6 cellular contexts compared by ENCODE assay signal in the genomic region with DNA sequence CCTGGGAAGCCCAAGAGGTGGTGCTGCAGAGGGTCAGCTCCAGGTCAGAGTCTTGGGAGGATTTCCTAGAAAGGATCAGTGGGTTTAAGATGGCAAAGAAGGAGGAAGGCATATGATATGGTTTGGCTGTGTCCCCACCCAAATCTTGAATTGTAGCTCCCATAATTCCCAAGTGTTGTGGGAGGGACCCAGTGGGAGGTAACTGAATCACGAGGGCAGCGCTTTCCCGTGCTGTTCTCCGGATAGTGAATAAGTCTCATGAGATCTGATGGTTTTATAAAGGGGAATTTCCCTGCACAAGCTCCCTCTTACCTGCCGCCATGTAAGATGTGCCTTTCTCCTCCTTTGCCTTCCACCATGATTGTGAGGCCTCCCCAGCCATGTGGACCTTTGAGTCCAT.
A peak's percentile ranks its signal among the peaks of the same experiment; 100 is the strongest.
DNase-seq lines count a peak whose midpoint lies in the region; ATAC-seq, FAIRE-seq and TF ChIP-seq lines count a peak whose summit lies in the region.
"Not testable (repeated sequence)": the region's sequence is repeated elsewhere in the genome, so short reads cannot be mapped to it uniquely, and the experiment has no call there.

No MANE protein-coding gene starts in this region.

- intact Hi-C loops in Panc1 (cut with micrococcal nuclease; ENCODE audit: unreplicated experiment); K562 (cut with micrococcal nuclease); sigmoid colon (cut with DNase I): not testable (repeated sequence)
- intact Hi-C loops in heart left ventricle (cut with DNase I) = loop anchor here in 7 of 10 donors (5.0 to 10.0 kb wide), 7 partner anchors 109 to 276 kb away; a partner anchor contains a TSS

- H3K36me3 ChIP-seq in Panc1 (ENCODE audit: control insufficient read depth, insufficient read depth, low read length); K562 (ENCODE audit: control insufficient read depth, insufficient read depth, low read length); heart left ventricle; right atrium auricular region; sigmoid colon: not testable (repeated sequence)

- POLR2A ChIA-PET in Panc1 (lab: Charles Lee); K562 (lab: Yijun Ruan, JAX): not testable (repeated sequence)

- H3K4me2 ChIP-seq in K562 (ENCODE audit: insufficient read depth, low read length) = not testable (repeated sequence)

- H3K4me3 Mint-ChIP-seq in natural killer cell treated with Interleukin-12 subunit alpha and Interleukin-12 subunit beta and Interleukin-15 and Interleukin-18, amount 100 ng/mL, for 72 hours = not testable (repeated sequence)

- H3K36me3 Mint-ChIP-seq in natural killer cell treated with Interleukin-12 subunit alpha and Interleukin-12 subunit beta and Interleukin-15 and Interleukin-18, amount 100 ng/mL, for 72 hours = not testable (repeated sequence)

- not testable (repeated sequence) for H2AFZ ChIP-seq in K562 (ENCODE audit: low read depth, low read length)

- not testable (repeated sequence) for H4K20me1 ChIP-seq in K562 (replicated peaks; ENCODE audit: control insufficient read depth, insufficient read depth, low read length)

- H3K27ac ChIP-seq in Panc1 (ENCODE audit: low read length) (peak overlapping the region; percentile 51), heart left ventricle (peak overlapping the region; percentile 85 to 97 (median 94)), right atrium auricular region (peak overlapping the region; percentile 90 to 96), sigmoid colon (peak overlapping the region in 1 of 4 donors; percentile 80)
- not testable (repeated sequence) for H3K27ac ChIP-seq in K562 (ENCODE audit: extremely low read depth, low read depth, low read length)

- H3K27me3 Mint-ChIP-seq in natural killer cell treated with Interleukin-12 subunit alpha and Interleukin-12 subunit beta and Interleukin-15 and Interleukin-18, amount 100 ng/mL, for 72 hours = not testable (repeated sequence)

- H3K27me3 ChIP-seq in Panc1 (ENCODE audit: control insufficient read depth, insufficient read depth, low read length); K562 (ENCODE audit: control insufficient read depth in 2 of 2, insufficient read depth in 2 of 2, low read length in 2 of 2); heart left ventricle; right atrium auricular region; sigmoid colon: not testable (repeated sequence)

- CTCF ChIA-PET in Panc1 (lab: Charles Lee) = interaction anchor here (0.5 kb wide), 1 partner anchor 222 kb away, joined by 3 read pairs; no protein-coding TSS in a partner anchor
- CTCF ChIA-PET in K562 (lab: Yijun Ruan, JAX; ENCODE audit: low intra/inter-chr PET ratio) = not testable (repeated sequence)

- not testable (repeated sequence) for H3K9ac ChIP-seq in K562 (ENCODE audit: insufficient read depth in 1 of 2, low read depth in 2 of 2, low read length in 2 of 2)

- in situ Hi-C loops in Panc1 (cut with HindIII; ENCODE audit: low pct_unique_long_range_greater_than_20kb, low sequenced_read_pairs); K562 (cut with MboI): not testable (repeated sequence)

- not testable (repeated sequence) for H3K4me3 ChIP-seq in Panc1 (ENCODE audit: low read depth in 2 of 2, low read length in 2 of 2); K562; heart left ventricle; right atrium auricular region; sigmoid colon

- not testable (repeated sequence) for ATAC-seq in Panc1; K562; heart left ventricle; natural killer cell treated with Interleukin-12 subunit alpha and Interleukin-12 subunit beta and Interleukin-15 and Interleukin-18, amount 100 ng/mL, for 72 hours

- not testable (repeated sequence) for TF ChIP-seq EP300 in K562 (IDR thresholded peaks at IDR 0.05; ENCODE audit: low read length); sigmoid colon (IDR thresholded peaks at IDR 0.05)

- not testable (repeated sequence) for BruUV-seq in Panc1 (replicated peaks; lab: Mats Ljungman, UMichigan); K562 (replicated peaks; lab: Mats Ljungman, UMichigan)

- not testable (repeated sequence) for TF ChIP-seq RAD21 in K562 (CRISPR knock-in tag; conservative IDR thresholded peaks at IDR 0.05 in 1 of 2, IDR thresholded peaks at IDR 0.05 in 1 of 2)

- H3K4me1 ChIP-seq in Panc1 (ENCODE audit: control insufficient read depth, insufficient read depth, low read length) (peaks cover 21% of the 10 kb centered on the region), K562 (replicated peaks in 1 of 2; ENCODE audit: control insufficient read depth in 2 of 2, insufficient read depth in 2 of 2, low read length in 2 of 2) (peaks cover 10 to 27% of the 10 kb centered on the region in 2 experiments; a peak in 4 of 5 replicates), heart left ventricle (peaks cover 0 to 51% (median 27%) of the 10 kb centered on the region in 12 donors), right atrium auricular region (peaks cover 0 to 39% of the 10 kb centered on the region in 2 donors), sigmoid colon (peaks cover 0 to 29% (median 27%) of the 10 kb centered on the region in 4 donors)

- not testable (repeated sequence) for DNase-seq in Panc1 (ENCODE audit: low read depth, low spot score); K562 (ENCODE audit: extremely low read depth in 1 of 4, low spot score in 3 of 4); heart left ventricle; right atrium auricular region (ENCODE audit: low spot score)
- peak; percentile 37 for DNase-seq in natural killer cell treated with Interleukin-12 subunit alpha and Interleukin-12 subunit beta and Interleukin-15 and Interleukin-18, amount 100 ng/mL, for 72 hours (ENCODE audit: low spot score)
- DNase-seq in sigmoid colon = peak; percentile 30

- not testable (repeated sequence) for H3K9me1 ChIP-seq in K562 (ENCODE audit: control insufficient read depth, insufficient read depth, low read length)

- not testable (repeated sequence) for H3K79me2 ChIP-seq in K562 (ENCODE audit: control insufficient read depth, insufficient read depth, low read length)

- FAIRE-seq in K562 (lab: Jason Lieb, UNC) = not testable (repeated sequence)

- H3K9me3 Mint-ChIP-seq in natural killer cell treated with Interleukin-12 subunit alpha and Interleukin-12 subunit beta and Interleukin-15 and Interleukin-18, amount 100 ng/mL, for 72 hours = not testable (repeated sequence)

- 66% methylated on average over 5 of the region's 5 CpGs for WGBS in K562 (ENCODE audit: insufficient coverage, low coverage, missing lambda C conversion rate)
- WGBS in heart left ventricle, 4 donors = 73 to 98% (median 87%) methylated on average over 5 of the region's 5 CpGs
- 87 to 95% methylated on average over 5 of the region's 5 CpGs for WGBS in sigmoid colon, 2 donors

- peak overlapping the region in 1 of 2 donors; percentile 57 for H3K27ac Mint-ChIP-seq in natural killer cell treated with Interleukin-12 subunit alpha and Interleukin-12 subunit beta and Interleukin-15 and Interleukin-18, amount 100 ng/mL, for 72 hours

- peaks cover 35 to 54% of the 10 kb centered on the region in 2 donors for H3K4me1 Mint-ChIP-seq in natural killer cell treated with Interleukin-12 subunit alpha and Interleukin-12 subunit beta and Interleukin-15 and Interleukin-18, amount 100 ng/mL, for 72 hours (ENCODE audit: low read depth in 2 of 2)

- H3K9me3 ChIP-seq in Panc1 (ENCODE audit: control insufficient read depth, insufficient read depth, low read depth, low read length); K562 (replicated peaks; ENCODE audit: control insufficient read depth, insufficient read depth, low read depth, low read length); heart left ventricle; right atrium auricular region; sigmoid colon: not testable (repeated sequence)

- TF ChIP-seq CTCF in Panc1 (IDR thresholded peaks at IDR 0.05); K562 (IDR thresholded peaks at IDR 0.05 in 2 of 3, conservative IDR thresholded peaks at IDR 0.05 in 1 of 3; ENCODE audit: insufficient read depth in 2 of 3, low read depth in 1 of 3, low read length in 3 of 3); heart left ventricle (IDR thresholded peaks at IDR 0.05); right atrium auricular region (IDR thresholded peaks at IDR 0.05); sigmoid colon (IDR thresholded peaks at IDR 0.05): not testable (repeated sequence)

- not testable (repeated sequence) for TF ChIP-seq POLR2A in K562 (conservative IDR thresholded peaks at IDR 0.05); heart left ventricle (IDR thresholded peaks at IDR 0.05); sigmoid colon (IDR thresholded peaks at IDR 0.05)

TF ChIP-seq in K562, 482 proteins besides CTCF, POLR2A, EP300 and RAD21:
- peak; percentile 53; the same call in 1 of the 2 replicates for TF ChIP-seq CC2D1A (IDR thresholded peaks at IDR 0.05)
